Comparison of ENCODE assay signal across 16 cellular contexts in the genomic region with DNA sequence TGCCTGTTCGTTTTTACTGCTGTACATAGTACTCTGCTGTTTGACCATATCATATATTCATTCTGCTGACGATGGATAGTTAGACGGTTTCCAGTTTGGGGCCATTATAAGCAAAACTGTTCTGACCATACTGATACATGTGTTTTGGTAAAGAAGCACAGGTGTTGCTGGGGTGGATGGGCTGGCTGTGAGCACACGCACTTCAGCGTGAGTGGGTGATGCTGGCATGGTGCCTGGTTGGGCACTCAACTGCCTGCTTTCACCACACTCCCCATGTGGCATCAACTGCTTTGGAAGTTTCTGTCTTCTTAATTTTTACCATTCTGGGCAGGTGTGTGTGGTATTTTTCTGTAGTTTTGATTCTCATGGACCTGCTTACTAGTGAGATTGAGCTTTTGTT. TPM values are rescaled to one million over a fixed set of nuclear protein-coding genes. Genes with fewer than 3 reads are reported as not detected.
DNase-seq lines count a peak whose midpoint lies in the region; ATAC-seq and TF ChIP-seq lines count a peak whose summit lies in the region.
"Had no signal": no experiment of that assay in that cellular context is flagged by ENCODE, and none has a peak within 500 bp of the region (broad histone marks: within the 10 kb centered on the region; RNA-seq: fewer than 3 reads in every experiment).

No MANE protein-coding gene starts in this region.

- CTCF ChIA-PET in IMR-90 (lab: Yijun Ruan, JAX), result no interaction called here
- CTCF ChIA-PET in activated B cell treated with CpG ODN at 0.5 μM for 24 hours (lab: Charles Lee), result interaction anchor here (0.7 to 3.2 kb wide), 3 partner anchors 9 to 16 kb away, joined by 3 to 37 read pairs (median 3); no protein-coding TSS in a partner anchor

- no peaks in the 10 kb centered on the region for H3K27me3 Mint-ChIP-seq in activated T-cell treated with anti-CD3 and anti-CD28 coated beads, Interleukin-2, amount 50 U/mL, for 72 hours (ENCODE audit: low read depth)
- H3K27me3 Mint-ChIP-seq in activated B cell treated with CpG ODN at 0.5 μM for 24 hours, result no peaks in the 10 kb centered on the region
- H3K27me3 Mint-ChIP-seq in stimulated activated naive CD8-positive, alpha-beta T cell treated with anti-CD3 and anti-CD28 coated beads, Interleukin-15, amount 100 ng/mL, for 72 hours, result no peaks in the 10 kb centered on the region
- H3K27me3 Mint-ChIP-seq in activated T-helper 17 cell treated with anti-CD3 and anti-CD28 coated beads, Interleukin-2, amount 50 U/mL, for 72 hours, result no peaks in the 10 kb centered on the region

- peak overlapping the region; percentile 9 for H2AFZ ChIP-seq in IMR-90 (replicated peaks; ENCODE audit: low read length, poor library complexity)
- H2AFZ ChIP-seq: GM23248 had no signal

- H3K9ac ChIP-seq in IMR-90 (ENCODE audit: low read depth, low read length), result no peak overlapping the region
- H3K9ac ChIP-seq: GM23248 had no signal

- TF ChIP-seq CTCF in IMR-90 (conservative IDR thresholded peaks at IDR 0.05; ENCODE audit: low read depth, low read length) (no peak), activated B cell treated with CpG ODN at 0.5 μM for 24 hours (IDR thresholded peaks at IDR 0.05) (no peak)

- H3K4me1 ChIP-seq in IMR-90 (ENCODE audit: control insufficient read depth, insufficient read depth, low read length), result peaks cover 17% of the 10 kb centered on the region

- H3K27ac Mint-ChIP-seq in activated T-cell treated with anti-CD3 and anti-CD28 coated beads, Interleukin-2, amount 50 U/mL, for 72 hours, result peak overlapping the region; percentile 41
- H3K27ac Mint-ChIP-seq in activated B cell treated with CpG ODN at 0.5 μM for 24 hours, result peak overlapping the region; percentile 47
- H3K27ac Mint-ChIP-seq in stimulated activated naive CD8-positive, alpha-beta T cell treated with anti-CD3 and anti-CD28 coated beads, Interleukin-15, amount 100 ng/mL, for 72 hours, result peak overlapping the region in 1 of 2 donors; percentile 12
- H3K27ac Mint-ChIP-seq in activated T-helper 17 cell treated with anti-CD3 and anti-CD28 coated beads, Interleukin-2, amount 50 U/mL, for 72 hours, result no peak overlapping the region
- H3K27ac Mint-ChIP-seq: CD8-positive, alpha-beta T cell had no signal

- 0 out of 2 replicates have a peak overlapping the region, but pooled peaks have one; percentile 9 for H3K14ac ChIP-seq in IMR-90 (replicated peaks; ENCODE audit: low read depth, low read length)

- H2BK15ac ChIP-seq in IMR-90 (ENCODE audit: low read depth, low read length), result no peak overlapping the region

- H3K56ac ChIP-seq in IMR-90 (ENCODE audit: extremely low read depth, insufficient read depth, low read length), result no peak overlapping the region

- H4K20me1 ChIP-seq in IMR-90 (ENCODE audit: insufficient read depth, low read length), result peaks cover 97% of the 10 kb centered on the region

- no peak overlapping the region for H2AK9ac ChIP-seq in IMR-90 (replicated peaks; ENCODE audit: low read depth, low read length, poor library complexity)

- H2BK20ac ChIP-seq in IMR-90 (ENCODE audit: low read depth, low read length), result no peak overlapping the region

- ATAC-seq in activated T-cell treated with anti-CD3 and anti-CD28 coated beads, Interleukin-2, amount 50 U/mL, for 72 hours (replicated peaks in 1 of 2), result no peak
- ATAC-seq in IMR-90 (ENCODE audit: low read depth) (no peak), activated B cell treated with CpG ODN at 0.5 μM for 24 hours (ENCODE audit: low read depth) (no peak)
- ATAC-seq in stimulated activated naive CD8-positive, alpha-beta T cell treated with anti-CD3 and anti-CD28 coated beads, Interleukin-15, amount 100 ng/mL, for 72 hours, result no peak
- ATAC-seq in activated T-helper 17 cell treated with anti-CD3 and anti-CD28 coated beads, Interleukin-2, amount 50 U/mL, for 72 hours (replicated peaks), result no peak
- ATAC-seq: CD8-positive, alpha-beta T cell had no signal

- no peak overlapping the region for H3K27ac ChIP-seq in IMR-90 (ENCODE audit: insufficient read depth, low read length)
- H3K27ac ChIP-seq: GM23248, neutrophil had no signal

- no peak overlapping the region for H4K8ac ChIP-seq in IMR-90 (ENCODE audit: low read depth in 2 of 2, low read length in 2 of 2)

- intact Hi-C loops in IMR-90 (cut with micrococcal nuclease) (no loop called here), activated B cell treated with CpG ODN at 0.5 μM for 24 hours (cut with micrococcal nuclease) (loop anchor here (2.0 to 5.0 kb wide), 2 partner anchors 15 to 309 kb away; partner anchors contain the start of gene UBE2G2)

- H3K9me3 Mint-ChIP-seq in activated T-cell treated with anti-CD3 and anti-CD28 coated beads, Interleukin-2, amount 50 U/mL, for 72 hours, result peaks cover 0 to 2% of the 10 kb centered on the region in 2 donors
- no peaks in the 10 kb centered on the region for H3K9me3 Mint-ChIP-seq in activated B cell treated with CpG ODN at 0.5 μM for 24 hours
- no peaks in the 10 kb centered on the region for H3K9me3 Mint-ChIP-seq in stimulated activated naive CD8-positive, alpha-beta T cell treated with anti-CD3 and anti-CD28 coated beads, Interleukin-15, amount 100 ng/mL, for 72 hours
- no peaks in the 10 kb centered on the region for H3K9me3 Mint-ChIP-seq in activated T-helper 17 cell treated with anti-CD3 and anti-CD28 coated beads, Interleukin-2, amount 50 U/mL, for 72 hours
- H3K9me3 Mint-ChIP-seq: CD8-positive, alpha-beta T cell had no signal

- no peak overlapping the region; the same call in 1 of the 2 replicates for H3K23ac ChIP-seq in IMR-90 (ENCODE audit: low read depth, low read length)

- H3K18ac ChIP-seq in IMR-90 (ENCODE audit: low read depth, low read length), result no peak overlapping the region

- H3K4ac ChIP-seq in IMR-90 (ENCODE audit: low read depth, low read length), result no peak overlapping the region

- peaks cover 21% of the 10 kb centered on the region for H3K36me3 ChIP-seq in IMR-90 (ENCODE audit: control insufficient read depth, insufficient read depth, low read length)
- H3K36me3 ChIP-seq: neutrophil had no signal

- DNase-seq in activated T-cell treated with anti-CD3 and anti-CD28 coated beads, Interleukin-2, amount 50 U/mL, for 72 hours, result no peak
- no peak for DNase-seq in activated T-cell treated with anti-CD3 and anti-CD28 coated beads, Interleukin-2, amount 50 U/mL, for 1 hour
- DNase-seq in IMR-90 (no peak), activated B cell treated with CpG ODN at 0.5 μM for 24 hours (no peak)
- no peak for DNase-seq in stimulated activated naive CD8-positive, alpha-beta T cell treated with anti-CD3 and anti-CD28 coated beads, Interleukin-15, amount 100 ng/mL, for 72 hours
- DNase-seq in stimulated activated naive CD4-positive, alpha-beta T cell (lab: John Stamatoyannopoulos, UW), result no peak
- DNase-seq: activated CD4-positive, alpha-beta T cell treated with anti-CD3 and anti-CD28 coated beads for 4 hours; activated CD8-positive, alpha-beta memory T cell treated with anti-CD3 and anti-CD28 coated beads, Interleukin-2, amount 50 U/mL, for 48 hours; activated naive CD4-positive, alpha-beta T cell treated with anti-CD3 and anti-CD28 coated beads, Interleukin-2, amount 50 U/mL, for 16 hours; CD8-positive, alpha-beta T cell; effector memory CD4-positive, alpha-beta T cell; mucosa of descending colon had no signal

- no peak overlapping the region for H2BK120ac ChIP-seq in IMR-90 (ENCODE audit: low read depth, low read length)

- no TSS peak for BruUV-seq in IMR-90 (replicated peaks; lab: Mats Ljungman, UMichigan)

- H2AK5ac ChIP-seq in IMR-90 (ENCODE audit: low read depth, low read length), result peak overlapping the region; percentile 54

- no peaks in the 10 kb centered on the region for H3K9me3 ChIP-seq in IMR-90 (ENCODE audit: control insufficient read depth, insufficient read depth, low read length)
- H3K9me3 ChIP-seq: esophagus muscularis mucosa, mucosa of descending colon, neutrophil had no signal

- POLR2A ChIA-PET in IMR-90 (lab: Charles Lee; ENCODE audit: unreplicated experiment), result no interaction called here
- POLR2A ChIA-PET in activated B cell treated with CpG ODN at 0.5 μM for 24 hours (lab: Charles Lee), result interaction anchor here (0.9 kb wide), 1 partner anchor 13 kb away, joined by 3 read pairs; no protein-coding TSS in a partner anchor

- H3K79me1 ChIP-seq in IMR-90 (ENCODE audit: low read depth in 1 of 2, low read length in 2 of 2), result peaks cover 21 to 88% of the 10 kb centered on the region in 2 experiments; a peak in 3 of 4 replicates

- H3K36me3 Mint-ChIP-seq in activated T-cell treated with anti-CD3 and anti-CD28 coated beads, Interleukin-2, amount 50 U/mL, for 72 hours (ENCODE audit: insufficient read depth in 2 of 2), result no peaks in the 10 kb centered on the region
- H3K36me3 Mint-ChIP-seq in activated B cell treated with CpG ODN at 0.5 μM for 24 hours (ENCODE audit: low read depth), result peaks cover 4% of the 10 kb centered on the region
- no peaks in the 10 kb centered on the region for H3K36me3 Mint-ChIP-seq in activated T-helper 17 cell treated with anti-CD3 and anti-CD28 coated beads, Interleukin-2, amount 50 U/mL, for 72 hours (ENCODE audit: low read depth)

- H3K4me3 ChIP-seq in IMR-90 (ENCODE audit: insufficient read depth, low read depth, low read length), result no peak overlapping the region
- H3K4me3 ChIP-seq: esophagus muscularis mucosa, GM23248, mucosa of descending colon had no signal

- WGBS in IMR-90 (ENCODE audit: extremely low coverage in 2 of 2, insufficient read length in 1 of 2), 2 experiments, result 93% methylated on average over 2 of the region's 5 CpGs; no CpG with 5 or more reads in 1 of the 2 experiments

- H4K5ac ChIP-seq in IMR-90 (ENCODE audit: low read depth, low read length), result no peak overlapping the region

- no peak overlapping the region for H4K91ac ChIP-seq in IMR-90 (ENCODE audit: insufficient read depth, low read depth, low read length)

- H3K4me3 Mint-ChIP-seq in activated T-cell treated with anti-CD3 and anti-CD28 coated beads, Interleukin-2, amount 50 U/mL, for 72 hours, result peak overlapping the region in 1 of 2 donors; percentile 55
- peak overlapping the region; percentile 50 for H3K4me3 Mint-ChIP-seq in activated B cell treated with CpG ODN at 0.5 μM for 24 hours
- H3K4me3 Mint-ChIP-seq in stimulated activated naive CD8-positive, alpha-beta T cell treated with anti-CD3 and anti-CD28 coated beads, Interleukin-15, amount 100 ng/mL, for 72 hours, result peak overlapping the region; percentile 1 to 82
- no peak overlapping the region for H3K4me3 Mint-ChIP-seq in activated T-helper 17 cell treated with anti-CD3 and anti-CD28 coated beads, Interleukin-2, amount 50 U/mL, for 72 hours
- H3K4me3 Mint-ChIP-seq: CD8-positive, alpha-beta T cell had no signal

- in situ Hi-C loops in IMR-90 (cut with MboI; ENCODE audit: low sequenced_read_pairs), result loop anchor here (25.0 kb wide), 1 partner anchor 299 kb away; the partner anchor contains the start of genes SUMO3 and UBE2G2

- H3K4me1 Mint-ChIP-seq in activated T-cell treated with anti-CD3 and anti-CD28 coated beads, Interleukin-2, amount 50 U/mL, for 72 hours (ENCODE audit: low read depth), result peaks cover 74% of the 10 kb centered on the region
- peaks cover 99% of the 10 kb centered on the region for H3K4me1 Mint-ChIP-seq in activated B cell treated with CpG ODN at 0.5 μM for 24 hours
- peaks cover 79% of the 10 kb centered on the region for H3K4me1 Mint-ChIP-seq in stimulated activated naive CD8-positive, alpha-beta T cell treated with anti-CD3 and anti-CD28 coated beads, Interleukin-15, amount 100 ng/mL, for 72 hours
- peaks cover 3% of the 10 kb centered on the region for H3K4me1 Mint-ChIP-seq in activated T-helper 17 cell treated with anti-CD3 and anti-CD28 coated beads, Interleukin-2, amount 50 U/mL, for 72 hours

- no peak overlapping the region for H3K4me2 ChIP-seq in IMR-90 (ENCODE audit: low read depth, low read length)

- TF ChIP-seq RAD21 in IMR-90 (IDR thresholded peaks at IDR 0.05; ENCODE audit: low read length), result no peak

- H3K27me3 ChIP-seq in IMR-90 (ENCODE audit: control insufficient read depth, insufficient read depth, low read length), result no peaks in the 10 kb centered on the region
- H3K27me3 ChIP-seq: esophagus muscularis mucosa had no signal

- no peak for TF ChIP-seq POLR2A in IMR-90 (IDR thresholded peaks at IDR 0.05; ENCODE audit: low read depth, low read length)

- H3K9me1 ChIP-seq in IMR-90 (ENCODE audit: insufficient read depth, low read length), result peaks cover 40% of the 10 kb centered on the region

- no peak overlapping the region for H2BK5ac ChIP-seq in IMR-90 (ENCODE audit: low read depth, low read length, poor library complexity, severe bottlenecking)

- dilution Hi-C loops in IMR-90 (cut with HindIII; ENCODE audit: low sequenced_read_pairs, unreplicated experiment), result no loop called here

RNA-seq across cellular contexts. Expression of gene ADARB1, which starts 37.3 kb away (rescaled TPM):
- total RNA-seq in activated T-cell treated with anti-CD3 and anti-CD28 coated beads, Interleukin-2, amount 50 U/mL, for 72 hours, result 10 to 100 TPM; 41.7 to 45.3 TPM
- total RNA-seq in IMR-90 (2012; rRNA removed) (39.7 and 39.8 TPM in 2 replicates), activated B cell treated with CpG ODN at 0.5 μM for 24 hours (21.6 and 22.6 TPM in 2 replicates)
- polyA plus RNA-seq in IMR-90 (2012; rRNA removed), result 45.5 and 47.3 TPM in 2 replicates
- 18.2 and 29.3 TPM in 2 replicates for polyA plus RNA-seq in IMR-90 (2012; cell fraction: cytosol; rRNA removed)
- polyA plus RNA-seq in IMR-90 (2012; cell fraction: nucleus; rRNA removed; ENCODE audit: low replicate concordance), result 152 and 210 TPM in 2 replicates
- 10 to 100 TPM; 22.7 to 32.0 TPM for total RNA-seq in activated T-helper 17 cell treated with anti-CD3 and anti-CD28 coated beads, Interleukin-2, amount 50 U/mL, for 72 hours
